13 cellular contexts compared by ENCODE assay signal in genomic region chr10:71603190-71603589, GRCh38.
"Had no signal": no experiment of that assay in that cellular context is flagged by ENCODE, and none has a peak within 500 bp of the region (broad histone marks: within the 10 kb centered on the region; RNA-seq: fewer than 3 reads in every experiment).

No MANE protein-coding gene starts in this region.

- H3K9me3 Mint-ChIP-seq: activated T-cell treated with anti-CD3 and anti-CD28 coated beads, Interleukin-2, amount 50 U/mL, for 24 hours; natural killer cell had no signal

- H3K27me3 Mint-ChIP-seq: activated CD8-positive, alpha-beta memory T cell treated with anti-CD3 and anti-CD28 coated beads, Interleukin-2, amount 10 ng/mL, durations not matched to agents 7 days and 5 days; activated naive CD8-positive, alpha-beta T cell; activated T-cell treated with anti-CD3 and anti-CD28 coated beads, Interleukin-2, amount 50 U/mL, for 24 hours had no signal

- H3K9me3 ChIP-seq: ovary, thyroid gland, uterus had no signal

- H3K36me3 Mint-ChIP-seq: activated CD8-positive, alpha-beta memory T cell treated with anti-CD3 and anti-CD28 coated beads, Interleukin-2, amount 10 ng/mL, durations not matched to agents 7 days and 5 days; activated naive CD8-positive, alpha-beta T cell; natural killer cell had no signal

- H3K4me3 Mint-ChIP-seq: activated CD8-positive, alpha-beta memory T cell treated with anti-CD3 and anti-CD28 coated beads, Interleukin-2, amount 10 ng/mL, durations not matched to agents 7 days and 5 days; activated naive CD8-positive, alpha-beta T cell; activated T-cell treated with anti-CD3 and anti-CD28 coated beads, Interleukin-2, amount 50 U/mL, for 24 hours; natural killer cell had no signal

- H3K27ac Mint-ChIP-seq: activated CD8-positive, alpha-beta memory T cell treated with anti-CD3 and anti-CD28 coated beads, Interleukin-2, amount 10 ng/mL, durations not matched to agents 7 days and 5 days; activated naive CD8-positive, alpha-beta T cell; activated T-cell treated with anti-CD3 and anti-CD28 coated beads, Interleukin-2, amount 50 U/mL, for 24 hours; natural killer cell had no signal

- H3K36me3 ChIP-seq: ovary, thyroid gland, uterus had no signal

- H3K27me3 ChIP-seq: ovary, thyroid gland, uterus had no signal

- H3K4me3 ChIP-seq: ovary, thyroid gland, uterus had no signal

- H3K27ac ChIP-seq: ovary, thyroid gland, uterus had no signal

- H3K4me1 Mint-ChIP-seq: natural killer cell had no signal

- DNase-seq: activated CD4-positive, alpha-beta T cell treated with anti-CD3 and anti-CD28 coated beads, Interleukin-2, amount 50 U/mL, for 48 hours; activated CD4-positive, CD25-positive, alpha-beta regulatory T cell treated with anti-CD3 and anti-CD28 coated beads, Interleukin-2, amount 50 U/mL, for 72 hours; activated CD8-positive, alpha-beta memory T cell treated with anti-CD3 and anti-CD28 coated beads, Interleukin-2, amount 10 ng/mL, durations not matched to agents 7 days and 5 days; activated gamma-delta T cell; activated T-cell treated with anti-CD3 and anti-CD28 coated beads, Interleukin-2, amount 50 U/mL, for 24 hours; aorta; hypothalamus; natural killer cell; ovary; retina; thyroid gland; uterus had no signal

- H3K4me1 ChIP-seq: uterus had no signal
